In genomic region chr19:30669329-30670010, GRCh38 we compare ENCODE assay signal across 8 cellular contexts.
DNase-seq lines count a peak whose midpoint lies in the region; ATAC-seq and TF ChIP-seq lines count a peak whose summit lies in the region.

No MANE protein-coding gene starts in this region.

- no peak overlapping the region for H3K4me3 Mint-ChIP-seq in activated T-cell treated with anti-CD3 and anti-CD28 coated beads, Interleukin-2, amount 50 U/mL, for 4 hours

- peak; percentile 84 for DNase-seq in Right ventricle myocardium inferior (ENCODE audit: missing footprints)
- no peak for DNase-seq in cardiac septum (ENCODE audit: low spot score)
- peak; percentile 40 for DNase-seq in NCI-H69 (lab: John Stamatoyannopoulos, UW)
- peak; percentile 30 for DNase-seq in activated T-cell treated with anti-CD3 and anti-CD28 coated beads, Interleukin-2, amount 50 U/mL, for 4 hours
- DNase-seq in foreskin fibroblast: peak; percentile 24 to 71
- peak; percentile 89 for DNase-seq in osteoblast (ENCODE audit: insufficient read length, low spot score, missing footprints)

- H3K79me2 ChIP-seq in osteoblast (ENCODE audit: insufficient read depth, low read length): no peaks in the 10 kb centered on the region

- H3K9me3 ChIP-seq in osteoblast (ENCODE audit: low read depth, low read length): no peaks in the 10 kb centered on the region

- H3K9me3 Mint-ChIP-seq in activated T-cell treated with anti-CD3 and anti-CD28 coated beads, Interleukin-2, amount 50 U/mL, for 4 hours: no peaks in the 10 kb centered on the region

- no peaks in the 10 kb centered on the region for H4K20me1 ChIP-seq in osteoblast (ENCODE audit: insufficient read depth, low read length)

- H3K36me3 ChIP-seq in osteoblast (ENCODE audit: insufficient read depth, low read length): no peaks in the 10 kb centered on the region

- H3K4me3 ChIP-seq in foreskin fibroblast (ENCODE audit: low read depth in 1 of 2, low read length in 2 of 2): no peak overlapping the region
- no peak overlapping the region for H3K4me3 ChIP-seq in osteoblast (ENCODE audit: insufficient read depth, low read length)

- intact Hi-C loops in Right ventricle myocardium inferior (cut with DNase I) (loop anchor here (5.0 to 10.0 kb wide), 2 partner anchors 1375 to 1553 kb away; no protein-coding TSS in a partner anchor), cardiac septum (cut with DNase I) (no loop called here)

- TF ChIP-seq CTCF in foreskin fibroblast (IDR thresholded peaks at IDR 0.05; ENCODE audit: low read depth, low read length) (peak; percentile 91), osteoblast (IDR thresholded peaks at IDR 0.05; ENCODE audit: extremely low read depth, low read depth, low read length) (peak; percentile 78)

- no peaks in the 10 kb centered on the region for H3K27me3 ChIP-seq in osteoblast (ENCODE audit: insufficient read depth, low read length)

- H3K4me1 ChIP-seq in osteoblast (ENCODE audit: insufficient read depth, low read length): no peaks in the 10 kb centered on the region

- H2AFZ ChIP-seq in osteoblast (ENCODE audit: low read length): no peak overlapping the region

- H3K4me2 ChIP-seq in osteoblast (ENCODE audit: insufficient read depth, low read length): no peak overlapping the region

- peaks cover 32% of the 10 kb centered on the region for H3K27me3 Mint-ChIP-seq in activated T-cell treated with anti-CD3 and anti-CD28 coated beads, Interleukin-2, amount 50 U/mL, for 4 hours (ENCODE audit: low read depth)

- ATAC-seq in Right ventricle myocardium inferior: no peak
- ATAC-seq in activated T-cell treated with anti-CD3 and anti-CD28 coated beads, Interleukin-2, amount 50 U/mL, for 4 hours: no peak
- no peak for ATAC-seq in GM18511 (IDR thresholded peaks at IDR 0.05; ENCODE audit: unreplicated experiment)
- no peak for ATAC-seq in HG03442 (IDR thresholded peaks at IDR 0.05; ENCODE audit: unreplicated experiment)

- H3K4me1 Mint-ChIP-seq in activated T-cell treated with anti-CD3 and anti-CD28 coated beads, Interleukin-2, amount 50 U/mL, for 4 hours (ENCODE audit: low read depth): no peaks in the 10 kb centered on the region

- H3K27ac ChIP-seq in osteoblast (ENCODE audit: low read depth, low read length): no peak overlapping the region

- no peaks in the 10 kb centered on the region for H3K36me3 Mint-ChIP-seq in activated T-cell treated with anti-CD3 and anti-CD28 coated beads, Interleukin-2, amount 50 U/mL, for 4 hours (ENCODE audit: insufficient read depth)
